ENCODE assay signal across 10 cellular contexts in genomic region chr10:31004611-31005193, GRCh38.
DNase-seq lines count a peak whose midpoint lies in the region; ATAC-seq lines count a peak whose summit lies in the region.
"Had no signal": no experiment of that assay in that cellular context is flagged by ENCODE, and none has a peak within 500 bp of the region (broad histone marks: within the 10 kb centered on the region; RNA-seq: fewer than 3 reads in every experiment).

No MANE protein-coding gene starts in this region.

- no peak overlapping the region for H3K9ac ChIP-seq in adipocyte (ENCODE audit: low read length)

- H3K4me3 ChIP-seq in adipocyte (ENCODE audit: low read length): peak overlapping the region; percentile 24

- H3K4me1 ChIP-seq in adipocyte (ENCODE audit: control insufficient read depth, insufficient read depth, low read length): peaks cover 47% of the 10 kb centered on the region

- no peaks in the 10 kb centered on the region for H3K9me3 ChIP-seq in adipocyte (ENCODE audit: control insufficient read depth, low read length)

- H3K27me3 Mint-ChIP-seq in stimulated activated naive CD8-positive, alpha-beta T cell treated with anti-CD3 and anti-CD28 coated beads, Interleukin-15, amount 100 ng/mL, for 72 hours: no peaks in the 10 kb centered on the region
- H3K27me3 Mint-ChIP-seq: activated B cell treated with CpG ODN at 0.5 μM for 24 hours had no signal

- peak overlapping the region in 1 of 2 donors; percentile 48 for H3K27ac Mint-ChIP-seq in stimulated activated naive CD8-positive, alpha-beta T cell treated with anti-CD3 and anti-CD28 coated beads, Interleukin-15, amount 100 ng/mL, for 72 hours
- H3K27ac Mint-ChIP-seq: activated B cell treated with CpG ODN at 0.5 μM for 24 hours had no signal

- peak; percentile 49 for ATAC-seq in stimulated activated naive CD8-positive, alpha-beta T cell treated with anti-CD3 and anti-CD28 coated beads, Interleukin-15, Interleukin-2, amounts not matched to agents 100 U/mL and 50 U/mL, for 24 hours
- no peak for ATAC-seq in stimulated activated naive CD8-positive, alpha-beta T cell treated with anti-CD3 and anti-CD28 coated beads, Interleukin-15, amount 100 ng/mL, for 72 hours
- ATAC-seq in GM21360 (IDR thresholded peaks at IDR 0.05; ENCODE audit: unreplicated experiment): no peak

- H3K4me1 Mint-ChIP-seq in stimulated activated naive CD8-positive, alpha-beta T cell treated with anti-CD3 and anti-CD28 coated beads, Interleukin-15, amount 100 ng/mL, for 72 hours: peaks cover 38% of the 10 kb centered on the region

- no peaks in the 10 kb centered on the region for H3K27me3 ChIP-seq in adipocyte (replicated peaks; ENCODE audit: control insufficient read depth, insufficient read depth, low read length)

- H3K4me3 Mint-ChIP-seq in stimulated activated naive CD8-positive, alpha-beta T cell treated with anti-CD3 and anti-CD28 coated beads, Interleukin-15, amount 100 ng/mL, for 72 hours: no peak overlapping the region
- H3K4me3 Mint-ChIP-seq: activated B cell treated with CpG ODN at 0.5 μM for 24 hours had no signal

- no peak for DNase-seq in stimulated activated naive CD8-positive, alpha-beta T cell treated with anti-CD3 and anti-CD28 coated beads, Interleukin-15, Interleukin-2, amounts not matched to agents 100 U/mL and 50 U/mL, for 24 hours
- DNase-seq in stimulated activated naive CD8-positive, alpha-beta T cell treated with anti-CD3 and anti-CD28 coated beads, Interleukin-15, amount 100 ng/mL, for 72 hours: no peak
- DNase-seq in adipocyte (ENCODE audit: low read depth): peak; percentile 51
- peak; percentile 90 for DNase-seq in iris pigment epithelial cell (ENCODE audit: low read depth)
- no peak for DNase-seq in NCI-H1092 (lab: John Stamatoyannopoulos, UW)
- DNase-seq in NCI-H1417 treated with DMSO at 0.1 percent for 48 hours (lab: John Stamatoyannopoulos, UW): no peak
- DNase-seq in cerebellar nuclear complex (lab: John Stamatoyannopoulos, UW): no peak
- DNase-seq: activated B cell treated with CpG ODN at 0.5 μM for 24 hours, NCI-H69 had no signal

- H3K9me3 Mint-ChIP-seq in stimulated activated naive CD8-positive, alpha-beta T cell treated with anti-CD3 and anti-CD28 coated beads, Interleukin-15, amount 100 ng/mL, for 72 hours: peaks cover 6 to 13% of the 10 kb centered on the region in 2 donors
- H3K9me3 Mint-ChIP-seq: activated B cell treated with CpG ODN at 0.5 μM for 24 hours had no signal

- no peaks in the 10 kb centered on the region for H3K36me3 ChIP-seq in adipocyte (ENCODE audit: control insufficient read depth, insufficient read depth, low read length, severe bottlenecking)

Comparison
In these comparisons a context has a peak if more than half of its experiments do, and no peak if none do; other contexts are left out.
1. DNase-seq: peak in adipocyte (single experiment) and iris pigment epithelial cell (single experiment); none in stimulated activated naive CD8-positive, alpha-beta T cell treated with anti-CD3 and anti-CD28 coated beads, Interleukin-15, Interleukin-2, amounts not matched to agents 100 U/mL and 50 U/mL, for 24 hours (single experiment), stimulated activated naive CD8-positive, alpha-beta T cell treated with anti-CD3 and anti-CD28 coated beads, Interleukin-15, amount 100 ng/mL, for 72 hours (0 of 2), NCI-H1092 (single experiment), NCI-H1417 treated with DMSO at 0.1 percent for 48 hours (single experiment) and cerebellar nuclear complex (0 of 2).